8 cellular contexts compared by ENCODE assay signal in the genomic region with DNA sequence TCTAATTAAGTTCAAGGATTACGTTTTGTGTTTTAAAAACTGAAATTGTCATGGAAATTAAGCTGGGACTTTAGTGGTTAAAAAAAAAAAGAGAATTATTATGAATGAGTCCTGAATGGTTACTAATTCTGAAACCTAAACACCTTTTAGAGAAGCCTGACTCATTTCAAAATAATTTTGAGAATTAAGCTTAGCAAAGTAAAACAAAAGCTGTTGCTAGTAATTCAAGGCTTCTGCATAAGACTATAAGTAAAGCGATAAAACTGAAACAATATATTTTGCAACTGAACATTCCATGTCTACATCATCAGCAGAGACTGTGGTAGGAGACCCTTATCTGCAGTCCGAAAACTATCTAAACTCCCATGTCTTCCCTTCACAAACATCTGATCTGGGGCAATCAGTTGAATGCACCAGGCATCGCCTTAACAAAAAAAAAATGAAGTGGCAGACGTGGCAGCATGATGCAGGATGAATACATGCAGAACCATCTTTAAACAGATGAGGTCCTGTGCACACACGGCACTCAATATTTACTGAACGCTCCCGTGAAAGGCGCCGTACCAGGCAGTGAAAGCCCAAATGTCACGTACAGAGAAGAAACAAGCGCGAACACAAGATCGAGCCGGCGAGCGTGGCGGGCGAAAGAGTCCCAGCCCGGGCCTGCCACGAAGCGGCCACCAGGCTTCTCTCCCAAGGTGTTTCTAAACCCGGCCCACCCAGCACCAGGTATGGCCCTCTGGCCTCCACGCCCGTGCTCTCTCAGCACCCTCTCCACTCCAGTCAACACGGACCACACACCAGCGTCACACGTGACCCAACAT.
DNase-seq lines count a peak whose midpoint lies in the region; ATAC-seq and TF ChIP-seq lines count a peak whose summit lies in the region.

No MANE protein-coding gene starts in this region.

- no peak overlapping the region for H3K4me3 ChIP-seq in KMS-11 (IDR thresholded peaks at IDR 0.05; ENCODE audit: insufficient read depth, low read depth, low read length)
- H3K4me3 ChIP-seq in parathyroid adenoma (ENCODE audit: low read depth, low read length) = no peak overlapping the region

- TF ChIP-seq CTCF in KMS-11 (conservative IDR thresholded peaks at IDR 0.05; ENCODE audit: low read depth, low read length) = no peak
- TF ChIP-seq CTCF in parathyroid adenoma (IDR thresholded peaks at IDR 0.05) = no peak
- TF ChIP-seq CTCF in CD4-positive, alpha-beta T cell (IDR thresholded peaks at IDR 0.05) = no peak

- no peak overlapping the region for H3K27ac Mint-ChIP-seq in CD4-positive, alpha-beta T cell

- no peaks in the 10 kb centered on the region for H3K9me3 Mint-ChIP-seq in activated T-cell treated with anti-CD3 and anti-CD28 coated beads, Interleukin-2, amount 50 U/mL, for 4 hours
- H3K9me3 Mint-ChIP-seq in CD4-positive, alpha-beta T cell = no peaks in the 10 kb centered on the region

- no peaks in the 10 kb centered on the region for H3K27me3 ChIP-seq in KMS-11 (ENCODE audit: insufficient read depth, low read depth)
- no peaks in the 10 kb centered on the region for H3K27me3 ChIP-seq in parathyroid adenoma (ENCODE audit: control insufficient read depth, insufficient read depth, low read length)
- H3K27me3 ChIP-seq in CD4-positive, alpha-beta T cell (ENCODE audit: control insufficient read depth, insufficient read depth, low read length) = no peaks in the 10 kb centered on the region

- peaks cover 99% of the 10 kb centered on the region for H3K79me2 ChIP-seq in KMS-11 (ENCODE audit: insufficient read depth, low read depth)
- peaks cover 8% of the 10 kb centered on the region for H3K79me2 ChIP-seq in parathyroid adenoma

- peak; percentile 73 to 76 for ATAC-seq in activated T-cell treated with anti-CD3 and anti-CD28 coated beads, Interleukin-2, amount 50 U/mL, for 4 hours
- ATAC-seq in GM21576 (IDR thresholded peaks at IDR 0.05; ENCODE audit: unreplicated experiment) = no peak
- no peak for ATAC-seq in CD4-positive, alpha-beta T cell (ENCODE audit: poor library complexity)

- peaks cover 85% of the 10 kb centered on the region for H3K4me1 Mint-ChIP-seq in activated T-cell treated with anti-CD3 and anti-CD28 coated beads, Interleukin-2, amount 50 U/mL, for 4 hours (ENCODE audit: low read depth)
- peaks cover 49% of the 10 kb centered on the region for H3K4me1 Mint-ChIP-seq in CD4-positive, alpha-beta T cell (ENCODE audit: low read depth)

- H3K9ac ChIP-seq in KMS-11 = no peak overlapping the region
- H3K9ac ChIP-seq in parathyroid adenoma = no peak overlapping the region

- POLR2A ChIA-PET in CD4-positive, alpha-beta T cell (lab: Charles Lee) = interaction anchor here (0.6 kb wide), 1 partner anchor 24 kb away, joined by 4 read pairs; no protein-coding TSS in a partner anchor

- peak overlapping the region; percentile 6; the same call in 1 of the 2 replicates for H3K27ac ChIP-seq in KMS-11
- peak overlapping the region; percentile 54 for H3K27ac ChIP-seq in epithelial cell of prostate
- peak overlapping the region; percentile 53 for H3K27ac ChIP-seq in parathyroid adenoma
- H3K27ac ChIP-seq in CD4-positive, alpha-beta T cell (ENCODE audit: low read depth, low read length) = no peak overlapping the region

- H3K4me2 ChIP-seq in KMS-11 = no peak overlapping the region; the same call in 1 of the 2 replicates
- peak overlapping the region; percentile 49 for H3K4me2 ChIP-seq in parathyroid adenoma (ENCODE audit: low read length)

- H2AFZ ChIP-seq in KMS-11 (ENCODE audit: low read depth) (no peak overlapping the region), parathyroid adenoma (no peak overlapping the region)

- CTCF ChIA-PET in CD4-positive, alpha-beta T cell (lab: Charles Lee) = no interaction called here

- H3K4me1 ChIP-seq in KMS-11 (ENCODE audit: low read depth, poor library complexity, severe bottlenecking) (peaks cover 84% of the 10 kb centered on the region), parathyroid adenoma (no peaks in the 10 kb centered on the region)

- H3K36me3 ChIP-seq in KMS-11 (ENCODE audit: insufficient read depth) (no peaks in the 10 kb centered on the region), parathyroid adenoma (ENCODE audit: control insufficient read depth, insufficient read depth, low read length) (no peaks in the 10 kb centered on the region)

- peak overlapping the region; percentile 69 for H3K4me3 Mint-ChIP-seq in activated T-cell treated with anti-CD3 and anti-CD28 coated beads, Interleukin-2, amount 50 U/mL, for 4 hours
- H3K4me3 Mint-ChIP-seq in CD4-positive, alpha-beta T cell = no peak overlapping the region

- no peaks in the 10 kb centered on the region for H3K9me3 ChIP-seq in parathyroid adenoma (ENCODE audit: control insufficient read depth, low read length)
- no peaks in the 10 kb centered on the region for H3K9me3 ChIP-seq in CD4-positive, alpha-beta T cell (ENCODE audit: control insufficient read depth, low read length)

- no peaks in the 10 kb centered on the region for H3K27me3 Mint-ChIP-seq in activated T-cell treated with anti-CD3 and anti-CD28 coated beads, Interleukin-2, amount 50 U/mL, for 4 hours (ENCODE audit: low read depth)
- H3K27me3 Mint-ChIP-seq in CD4-positive, alpha-beta T cell = no peaks in the 10 kb centered on the region

- DNase-seq in activated T-cell treated with anti-CD3 and anti-CD28 coated beads, Interleukin-2, amount 50 U/mL, for 4 hours = no peak
- no peak for DNase-seq in activated T-cell treated with anti-CD3 and anti-CD28 coated beads, Interleukin-2, amount 50 U/mL, for 48 hours
- DNase-seq in epithelial cell of prostate (ENCODE audit: low read depth, low spot score) (no peak), NCI-H1048 (lab: John Stamatoyannopoulos, UW) (no peak)
- no peak for DNase-seq in CD4-positive, alpha-beta T cell

- peaks cover 44% of the 10 kb centered on the region for H3K36me3 Mint-ChIP-seq in activated T-cell treated with anti-CD3 and anti-CD28 coated beads, Interleukin-2, amount 50 U/mL, for 4 hours (ENCODE audit: insufficient read depth)
- no peaks in the 10 kb centered on the region for H3K36me3 Mint-ChIP-seq in CD4-positive, alpha-beta T cell (ENCODE audit: low read depth)

- no peaks in the 10 kb centered on the region; the same call in 1 of the 2 replicates for H4K20me1 ChIP-seq in KMS-11 (ENCODE audit: insufficient read depth)

- intact Hi-C loops in CD4-positive, alpha-beta T cell (cut with DNase I, micrococcal nuclease) = no loop called here

Comparison
In these comparisons a context has a peak if more than half of its experiments do, and no peak if none do; other contexts are left out.
1. ATAC-seq: peak in activated T-cell treated with anti-CD3 and anti-CD28 coated beads, Interleukin-2, amount 50 U/mL, for 4 hours (2 of 2); none in GM21576 (single experiment) and CD4-positive, alpha-beta T cell (single experiment).